Comparison of ENCODE assay signal across 16 cellular contexts in the genomic region with DNA sequence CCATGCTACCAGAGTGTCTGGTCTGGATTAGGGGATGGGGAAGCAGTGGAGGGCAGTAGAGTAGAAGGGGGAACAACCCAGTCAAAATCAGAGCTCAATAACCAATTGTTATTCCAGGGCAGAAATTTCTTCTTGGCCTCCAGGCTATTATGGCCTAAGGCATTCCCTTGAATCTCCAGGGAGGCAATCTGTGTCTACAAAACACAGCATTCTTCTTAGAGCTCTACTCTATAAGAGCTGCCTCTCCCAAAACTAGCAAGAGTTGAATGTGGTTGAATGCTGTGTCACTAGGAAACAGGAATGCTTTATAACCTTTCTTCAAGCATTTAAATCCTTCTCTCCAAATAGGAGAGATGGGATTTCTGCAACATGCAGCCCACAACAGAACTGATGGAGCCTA.
"Had no signal": no experiment of that assay in that cellular context is flagged by ENCODE, and none has a peak within 500 bp of the region (broad histone marks: within the 10 kb centered on the region; RNA-seq: fewer than 3 reads in every experiment).

No MANE protein-coding gene starts in this region.

- DNase-seq: activated CD4-positive, alpha-beta T cell treated with anti-CD3 and anti-CD28 coated beads, Interleukin-2, amount 10 ng/mL, durations not matched to agents 7 days and 5 days; activated CD8-positive, alpha-beta memory T cell treated with anti-CD3 and anti-CD28 coated beads, Interleukin-2, amount 50 U/mL, for 48 hours; activated gamma-delta T cell; activated T-cell treated with anti-CD3 and anti-CD28 coated beads, Interleukin-2, amount 50 U/mL, for 72 hours; amniotic stem cell; foreskin fibroblast; hippocampal formation; left lung; natural killer cell; psoas muscle; right lobe of liver; stimulated activated CD4-positive, alpha-beta T cell treated with anti-CD3 and anti-CD28 coated beads, Interleukin-1b, Interleukin-23, amount 100 ng/mL, for 48 hours; stomach had no signal

- H3K27ac Mint-ChIP-seq: activated CD4-positive, alpha-beta T cell treated with anti-CD3 and anti-CD28 coated beads, Interleukin-2, amount 10 ng/mL, durations not matched to agents 7 days and 5 days; activated naive CD4-positive, alpha-beta T cell treated with anti-CD3 and anti-CD28 coated beads, Interleukin-2, amount 50 U/mL, for 72 hours; activated T-cell treated with anti-CD3 and anti-CD28 coated beads, Interleukin-2, amount 50 U/mL, for 72 hours; memory B cell; natural killer cell had no signal

- H3K27me3 ChIP-seq: left lung, right lobe of liver, stomach had no signal

- H3K36me3 ChIP-seq: left lung, right lobe of liver, stomach, thoracic aorta had no signal

- H3K27ac ChIP-seq: left lung, psoas muscle, right lobe of liver, stomach, thoracic aorta had no signal

- H3K4me3 Mint-ChIP-seq: activated CD4-positive, alpha-beta T cell treated with anti-CD3 and anti-CD28 coated beads, Interleukin-2, amount 10 ng/mL, durations not matched to agents 7 days and 5 days; activated T-cell treated with anti-CD3 and anti-CD28 coated beads, Interleukin-2, amount 50 U/mL, for 72 hours; memory B cell; natural killer cell had no signal

- H3K4me1 Mint-ChIP-seq: activated CD4-positive, alpha-beta T cell treated with anti-CD3 and anti-CD28 coated beads, Interleukin-2, amount 10 ng/mL, durations not matched to agents 7 days and 5 days; memory B cell had no signal

- H3K4me1 ChIP-seq: stomach had no signal

- H3K9me3 ChIP-seq: left lung, psoas muscle, right lobe of liver, stomach, thoracic aorta had no signal

- H3K4me3 ChIP-seq: left lung, psoas muscle, right lobe of liver, stomach, thoracic aorta had no signal

- H3K36me3 Mint-ChIP-seq: activated naive CD4-positive, alpha-beta T cell treated with anti-CD3 and anti-CD28 coated beads, Interleukin-2, amount 50 U/mL, for 72 hours; memory B cell; natural killer cell had no signal

- H3K9me3 Mint-ChIP-seq: activated CD4-positive, alpha-beta T cell treated with anti-CD3 and anti-CD28 coated beads, Interleukin-2, amount 10 ng/mL, durations not matched to agents 7 days and 5 days; activated naive CD4-positive, alpha-beta T cell treated with anti-CD3 and anti-CD28 coated beads, Interleukin-2, amount 50 U/mL, for 72 hours; activated T-cell treated with anti-CD3 and anti-CD28 coated beads, Interleukin-2, amount 50 U/mL, for 72 hours; memory B cell; natural killer cell had no signal

- ATAC-seq: activated naive CD4-positive, alpha-beta T cell treated with anti-CD3 and anti-CD28 coated beads, Interleukin-2, amount 50 U/mL, for 72 hours; activated T-cell treated with anti-CD3 and anti-CD28 coated beads, Interleukin-2, amount 50 U/mL, for 72 hours; left lung; natural killer cell; psoas muscle; right lobe of liver had no signal
